Comparison of ENCODE assay signal across 1 cellular context in genomic region chr6:42959917-42960242, GRCh38.
TF ChIP-seq lines count a peak whose summit lies in the region.

No MANE protein-coding gene starts in this region.

TF ChIP-seq in WTC11, 78 proteins besides CTCF, POLR2A, EP300 and RAD21 (continued from another document):
- TF ChIP-seq STAT6 (CRISPR knock-in tag; conservative IDR thresholded peaks at IDR 0.05; ENCODE audit: low read depth) (no peak), ZNF121 (CRISPR knock-in tag; IDR thresholded peaks at IDR 0.05) (peak; percentile 97), ELF4 (CRISPR knock-in tag; IDR thresholded peaks at IDR 0.05; ENCODE audit: low read depth) (no peak)
